Comparison of ENCODE assay signal across 10 cellular contexts in genomic region chr13:72565893-72566292, GRCh38.
A peak's percentile ranks its signal among the peaks of the same experiment; 100 is the strongest.
DNase-seq lines count a peak whose midpoint lies in the region; ATAC-seq and TF ChIP-seq lines count a peak whose summit lies in the region.
"Had no signal": no experiment of that assay in that cellular context is flagged by ENCODE, and none has a peak within 500 bp of the region (broad histone marks: within the 10 kb centered on the region; RNA-seq: fewer than 3 reads in every experiment).

No MANE protein-coding gene starts in this region.

- H3K9me1 ChIP-seq in IMR-90 (ENCODE audit: insufficient read depth, low read length): no peaks in the 10 kb centered on the region

- no peaks in the 10 kb centered on the region for H3K27me3 ChIP-seq in IMR-90 (ENCODE audit: control insufficient read depth, insufficient read depth, low read length)

- H3K4me1 ChIP-seq in IMR-90 (ENCODE audit: control insufficient read depth, insufficient read depth, low read length): no peaks in the 10 kb centered on the region

- dilution Hi-C loops in IMR-90 (cut with HindIII; ENCODE audit: low sequenced_read_pairs, unreplicated experiment): no loop called here

- H3K9ac ChIP-seq in IMR-90 (ENCODE audit: low read depth, low read length): no peak overlapping the region

- H3K27ac ChIP-seq in IMR-90 (ENCODE audit: insufficient read depth, low read length): no peak overlapping the region
- H3K27ac ChIP-seq: SK-N-MC had no signal

- no peak overlapping the region for H2AK9ac ChIP-seq in IMR-90 (replicated peaks; ENCODE audit: low read depth, low read length, poor library complexity)

- in situ Hi-C loops in IMR-90 (cut with MboI; ENCODE audit: low sequenced_read_pairs): loop anchor here (25.0 kb wide), 1 partner anchor 1254 kb away; no protein-coding TSS in a partner anchor

- no peaks in the 10 kb centered on the region for H3K9me3 ChIP-seq in IMR-90 (ENCODE audit: control insufficient read depth, insufficient read depth, low read length)

- no peak overlapping the region for H2AFZ ChIP-seq in IMR-90 (replicated peaks; ENCODE audit: low read length, poor library complexity)

- no peaks in the 10 kb centered on the region for H4K20me1 ChIP-seq in IMR-90 (ENCODE audit: insufficient read depth, low read length)

- H2BK15ac ChIP-seq in IMR-90 (ENCODE audit: low read depth, low read length): no peak overlapping the region

- H3K79me1 ChIP-seq in IMR-90 (ENCODE audit: low read depth in 1 of 2, low read length in 2 of 2): no peaks in the 10 kb centered on the region

- no CpG with 5 or more reads among the region's 1 CpG for WGBS in IMR-90 (ENCODE audit: extremely low coverage in 2 of 2, insufficient read length in 1 of 2), 2 experiments

- POLR2A ChIA-PET in GM10248 (lab: Yijun Ruan, JAX) (no interaction called here), IMR-90 (lab: Charles Lee; ENCODE audit: unreplicated experiment) (no interaction called here)

- H3K23ac ChIP-seq in IMR-90 (ENCODE audit: low read depth, low read length): no peak overlapping the region

- TF ChIP-seq RAD21 in IMR-90 (IDR thresholded peaks at IDR 0.05; ENCODE audit: low read length): peak; percentile 54

- no peak overlapping the region for H3K14ac ChIP-seq in IMR-90 (replicated peaks; ENCODE audit: low read depth, low read length)

- ATAC-seq in IMR-90 (ENCODE audit: low read depth) (no peak), GM21360 (IDR thresholded peaks at IDR 0.05; ENCODE audit: unreplicated experiment) (no peak), GM18873 (IDR thresholded peaks at IDR 0.05; ENCODE audit: low FRiP score, unreplicated experiment) (no peak), HG02981 (IDR thresholded peaks at IDR 0.05; ENCODE audit: unreplicated experiment) (no peak)

- no peak overlapping the region for H4K8ac ChIP-seq in IMR-90 (ENCODE audit: low read depth in 2 of 2, low read length in 2 of 2)

- no peak overlapping the region for H2BK5ac ChIP-seq in IMR-90 (ENCODE audit: low read depth, low read length, poor library complexity, severe bottlenecking)

- DNase-seq in GM10248 (ENCODE audit: extremely low spot score) (peak; percentile 7), IMR-90 (peak; percentile 15), SK-N-DZ (ENCODE audit: low spot score) (peak; percentile 35), glomerular endothelial cell (ENCODE audit: extremely low read depth, low read depth, low spot score) (peak; percentile 5), islet precursor cell (no peak)
- DNase-seq: naive B cell had no signal

- intact Hi-C loops in IMR-90 (cut with micrococcal nuclease): loop anchor here (10.0 kb wide), 2 partner anchors 1251 to 1941 kb away; no protein-coding TSS in a partner anchor

- no peak overlapping the region for H3K18ac ChIP-seq in IMR-90 (ENCODE audit: low read depth, low read length)

- H3K4ac ChIP-seq in IMR-90 (ENCODE audit: low read depth, low read length): no peak overlapping the region

- no peaks in the 10 kb centered on the region for H3K36me3 ChIP-seq in IMR-90 (ENCODE audit: control insufficient read depth, insufficient read depth, low read length)

- H3K4me3 ChIP-seq in IMR-90 (ENCODE audit: insufficient read depth, low read depth, low read length): no peak overlapping the region
- H3K4me3 ChIP-seq: SK-N-MC had no signal

- no peak for TF ChIP-seq POLR2A in IMR-90 (IDR thresholded peaks at IDR 0.05; ENCODE audit: low read depth, low read length)

- H2AK5ac ChIP-seq in IMR-90 (ENCODE audit: low read depth, low read length): no peak overlapping the region

- no TSS peak for BruUV-seq in IMR-90 (replicated peaks; lab: Mats Ljungman, UMichigan)

- no peak overlapping the region for H3K56ac ChIP-seq in IMR-90 (ENCODE audit: extremely low read depth, insufficient read depth, low read length)

- peak; percentile 46 for TF ChIP-seq CTCF in GM10248 (IDR thresholded peaks at IDR 0.05; ENCODE audit: control extremely low read depth, extremely low read depth, low read depth, missing control alignments)
- TF ChIP-seq CTCF in IMR-90 (conservative IDR thresholded peaks at IDR 0.05; ENCODE audit: low read depth, low read length): peak; percentile 53

- H2BK20ac ChIP-seq in IMR-90 (ENCODE audit: low read depth, low read length): no peak overlapping the region

- H3K4me2 ChIP-seq in IMR-90 (ENCODE audit: low read depth, low read length): no peak overlapping the region

- no peak overlapping the region for H4K5ac ChIP-seq in IMR-90 (ENCODE audit: low read depth, low read length)

- H2BK120ac ChIP-seq in IMR-90 (ENCODE audit: low read depth, low read length): no peak overlapping the region

- H4K91ac ChIP-seq in IMR-90 (ENCODE audit: insufficient read depth, low read depth, low read length): no peak overlapping the region

- CTCF ChIA-PET in GM10248 (lab: Yijun Ruan, JAX): interaction anchor here (0.6 to 1.7 kb wide), 5 partner anchors 9 to 43 kb away, joined by 3 to 10 read pairs (median 3); no protein-coding TSS in a partner anchor
- CTCF ChIA-PET in IMR-90 (lab: Yijun Ruan, JAX): interaction anchor here (1.5 kb wide), 1 partner anchor 9 kb away, joined by 4 read pairs; no protein-coding TSS in a partner anchor

TF ChIP-seq in IMR-90, 13 proteins besides CTCF, POLR2A, EP300 and RAD21:
- TF ChIP-seq MAZ (IDR thresholded peaks at IDR 0.05; ENCODE audit: borderline replicate concordance, low read depth, low read length) (no peak), BHLHE40 (IDR thresholded peaks at IDR 0.05; ENCODE audit: low read depth, low read length) (no peak), RFX5 (IDR thresholded peaks at IDR 0.05; ENCODE audit: low read depth, low read length) (no peak), CEBPB (IDR thresholded peaks at IDR 0.05; ENCODE audit: low read depth, low read length) (no peak), MAFK (IDR thresholded peaks at IDR 0.05; ENCODE audit: low read depth, low read length) (no peak), NFE2L2 (IDR thresholded peaks at IDR 0.05; ENCODE audit: low read depth, low read length) (no peak), CHD1 (IDR thresholded peaks at IDR 0.05; ENCODE audit: low read depth, low read length) (no peak), SMC3 (IDR thresholded peaks at IDR 0.05; ENCODE audit: low read depth, low read length) (no peak), USF2 (IDR thresholded peaks at IDR 0.05; ENCODE audit: low read depth, low read length) (no peak), FOS (IDR thresholded peaks at IDR 0.05; ENCODE audit: low read depth, low read length) (no peak), RCOR1 (IDR thresholded peaks at IDR 0.05; ENCODE audit: insufficient replicate concordance, low read length) (no peak), MXI1 (IDR thresholded peaks at IDR 0.05; ENCODE audit: borderline replicate concordance, low read depth, low read length) (no peak)
- TF ChIP-seq, protein P1, sequence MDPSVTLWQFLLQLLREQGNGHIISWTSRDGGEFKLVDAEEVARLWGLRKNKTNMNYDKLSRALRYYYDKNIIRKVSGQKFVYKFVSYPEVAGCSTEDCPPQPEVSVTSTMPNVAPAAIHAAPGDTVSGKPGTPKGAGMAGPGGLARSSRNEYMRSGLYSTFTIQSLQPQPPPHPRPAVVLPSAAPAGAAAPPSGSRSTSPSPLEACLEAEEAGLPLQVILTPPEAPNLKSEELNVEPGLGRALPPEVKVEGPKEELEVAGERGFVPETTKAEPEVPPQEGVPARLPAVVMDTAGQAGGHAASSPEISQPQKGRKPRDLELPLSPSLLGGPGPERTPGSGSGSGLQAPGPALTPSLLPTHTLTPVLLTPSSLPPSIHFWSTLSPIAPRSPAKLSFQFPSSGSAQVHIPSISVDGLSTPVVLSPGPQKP (IDR thresholded peaks at IDR 0.05; ENCODE audit: borderline replicate concordance, low read depth, low read length): no peak
